ENCODE assay signal across 24 cellular contexts in genomic region chr3:129553171-129553570, GRCh38. TPM values are rescaled to one million over a fixed set of nuclear protein-coding genes. Genes with fewer than 3 reads are reported as not detected.
A peak's percentile ranks its signal among the peaks of the same experiment; 100 is the strongest.
DNase-seq lines count a peak whose midpoint lies in the region; ATAC-seq, FAIRE-seq and TF ChIP-seq lines count a peak whose summit lies in the region.
"Had no signal": no experiment of that assay in that cellular context is flagged by ENCODE, and none has a peak within 500 bp of the region (broad histone marks: within the 10 kb centered on the region; RNA-seq: fewer than 3 reads in every experiment).

No MANE protein-coding gene starts in this region.

- no peak overlapping the region for H2BK12ac ChIP-seq in H1 (ENCODE audit: low read depth, low read length)

- H2AFZ ChIP-seq in H1 (ENCODE audit: low read length), result no peak overlapping the region

- H3K4me3 Mint-ChIP-seq in stimulated activated effector memory CD8-positive, alpha-beta T cell treated with anti-CD3 and anti-CD28 coated beads, Interleukin-12 subunit alpha, Interleukin-12 subunit beta, amount 100 ng/mL, for 72 hours, result no peak overlapping the region
- H3K4me3 Mint-ChIP-seq: activated B cell treated with CpG ODN at 0.5 μM for 24 hours had no signal

- no peak overlapping the region for H2BK5ac ChIP-seq in H1 (ENCODE audit: low read depth, low read length)

- H3K4me1 ChIP-seq in left ventricle myocardium inferior (peaks cover 62% of the 10 kb centered on the region), heart right ventricle (peaks cover 17 to 61% (median 54%) of the 10 kb centered on the region in 9 donors), H1 (replicated peaks in 1 of 4; ENCODE audit: control insufficient read depth in 3 of 4, insufficient read depth in 4 of 4, low read length in 3 of 4) (peaks cover 3 to 19% (median 10%) of the 10 kb centered on the region in 4 experiments)

- H2AK5ac ChIP-seq in H1 (ENCODE audit: low read depth, low read length), result no peak overlapping the region

- no peaks in the 10 kb centered on the region for H3K27me3 ChIP-seq in left ventricle myocardium inferior (ENCODE audit: low read depth)
- no peaks in the 10 kb centered on the region for H3K27me3 ChIP-seq in heart right ventricle
- no peaks in the 10 kb centered on the region; a peak in 1 of 7 replicates for H3K27me3 ChIP-seq in H1 (replicated peaks in 1 of 4; ENCODE audit: control insufficient read depth in 3 of 4, extremely low read depth in 1 of 4, insufficient read depth in 3 of 4, low read length in 3 of 4)
- H3K27me3 ChIP-seq: cardiac muscle cell, testis, uterus had no signal

- WGBS in heart right ventricle, 2 donors, result 67 to 69% methylated on average over 6 of the region's 6 CpGs
- WGBS in H1 (ENCODE audit: extremely low coverage in 1 of 2, insufficient coverage in 1 of 2, insufficient read length in 1 of 2, insufficient replicate concordance in 2 of 2, low coverage in 1 of 2, low lambda C conversion rate in 2 of 2, missing lambda C conversion rate in 1 of 2), 2 experiments, result 86% methylated on average over 6 of the region's 6 CpGs; no CpG with 5 or more reads in 1 of the 2 experiments

- H3K4me3 ChIP-seq in left ventricle myocardium inferior, result no peak overlapping the region
- H3K4me3 ChIP-seq in heart right ventricle, result no peak overlapping the region
- H3K4me3 ChIP-seq in H1 (ENCODE audit: extremely low read depth in 1 of 4, insufficient read depth in 2 of 4, low read depth in 3 of 4, low read length in 4 of 4), result no peak overlapping the region
- H3K4me3 ChIP-seq: cardiac muscle cell, testis, uterus had no signal

- no peaks in the 10 kb centered on the region for H3K9me3 Mint-ChIP-seq in stimulated activated effector memory CD8-positive, alpha-beta T cell treated with anti-CD3 and anti-CD28 coated beads, Interleukin-12 subunit alpha, Interleukin-12 subunit beta, amount 100 ng/mL, for 72 hours
- H3K9me3 Mint-ChIP-seq: activated B cell treated with CpG ODN at 0.5 μM for 24 hours; IgD-negative memory B cell; T-helper 2 cell treated with Interferon-gamma antibody and Interleukin-4, amounts not matched to agents 5 μg/mL and 100 μg/mL, for 36 hours had no signal

- TF ChIP-seq POLR2A in H1 (IDR thresholded peaks at IDR 0.05; ENCODE audit: control extremely low read depth in 1 of 2, low read depth in 2 of 2, low read length in 2 of 2), result no peak

- no peak for ATAC-seq in heart right ventricle
- ATAC-seq in stimulated activated effector memory CD8-positive, alpha-beta T cell treated with anti-CD3 and anti-CD28 coated beads, Interleukin-12 subunit alpha, Interleukin-12 subunit beta, amount 100 ng/mL, for 72 hours, result no peak
- ATAC-seq in HG03460 (IDR thresholded peaks at IDR 0.05; ENCODE audit: unreplicated experiment), result no peak
- ATAC-seq: SK-N-SH treated with all-trans-retinoic acid at 6 μM for 48 hours had no signal

- H4K91ac ChIP-seq in H1 (replicated peaks; ENCODE audit: insufficient read length, low read length), result peak overlapping the region; percentile 0

- no peaks in the 10 kb centered on the region for H3K79me2 ChIP-seq in H1 (ENCODE audit: control insufficient read depth in 1 of 2, insufficient read depth in 2 of 2, low read length in 2 of 2)

- H2BK20ac ChIP-seq in H1 (ENCODE audit: low read length), result no peak overlapping the region

- no peak overlapping the region for H3K56ac ChIP-seq in H1 (replicated peaks; ENCODE audit: insufficient read length, low read depth, low read length)

- no peaks in the 10 kb centered on the region; the same call in 1 of the 2 replicates for H3K23me2 ChIP-seq in H1 (ENCODE audit: low read depth, low read length)

- no peak overlapping the region for H3K4me2 ChIP-seq in H1 (ENCODE audit: insufficient read depth in 1 of 2, low read depth in 2 of 2, low read length in 2 of 2)

- H4K20me1 ChIP-seq in H1 (replicated peaks in 1 of 2; ENCODE audit: control insufficient read depth in 1 of 2, insufficient read depth in 2 of 2, low read length in 2 of 2), result peaks cover 0 to 1% of the 10 kb centered on the region in 2 experiments

- intact Hi-C loops in left ventricle myocardium inferior (cut with micrococcal nuclease), result loop anchor here (10.0 kb wide), 1 partner anchor 48 kb away; no protein-coding TSS in a partner anchor
- intact Hi-C loops in heart right ventricle (cut with DNase I), result loop anchor here in 4 of 10 donors (5.0 to 10.0 kb wide), 3 partner anchors 46 to 51 kb away; no protein-coding TSS in a partner anchor

- H3K14ac ChIP-seq in H1 (ENCODE audit: insufficient read length), result no peak overlapping the region

- H3K36me3 Mint-ChIP-seq in stimulated activated effector memory CD8-positive, alpha-beta T cell treated with anti-CD3 and anti-CD28 coated beads, Interleukin-12 subunit alpha, Interleukin-12 subunit beta, amount 100 ng/mL, for 72 hours, result peaks cover 11% of the 10 kb centered on the region

- H2BK120ac ChIP-seq in H1 (replicated peaks; ENCODE audit: low read depth, low read length), result no peak overlapping the region

- peaks cover 43% of the 10 kb centered on the region for H3K4me1 Mint-ChIP-seq in stimulated activated effector memory CD8-positive, alpha-beta T cell treated with anti-CD3 and anti-CD28 coated beads, Interleukin-12 subunit alpha, Interleukin-12 subunit beta, amount 100 ng/mL, for 72 hours

- no peak for FAIRE-seq in H1 (lab: Jason Lieb, UNC)

- H3K9me3 ChIP-seq in left ventricle myocardium inferior (replicated peaks), result no peaks in the 10 kb centered on the region
- no peaks in the 10 kb centered on the region for H3K9me3 ChIP-seq in heart right ventricle
- no peaks in the 10 kb centered on the region for H3K9me3 ChIP-seq in H1 (ENCODE audit: insufficient read depth in 2 of 2, low read depth in 1 of 2, low read length in 1 of 2)
- H3K9me3 ChIP-seq: testis, uterus had no signal

- no peaks in the 10 kb centered on the region for H3K79me1 ChIP-seq in H1 (ENCODE audit: low read depth, low read length)

- CTCF ChIA-PET in H1 (lab: Charles Lee; ENCODE audit: partially characterized antibody), result interaction anchor here (0.6 to 11.3 kb wide), 9 partner anchors 9 to 398 kb away, joined by 3 to 93 read pairs (median 5); partner anchors contain the start of gene H1-8

- POLR2A ChIA-PET in H1 (lab: Charles Lee; ENCODE audit: partially characterized antibody), result no interaction called here

- H4K8ac ChIP-seq in H1 (ENCODE audit: extremely low read depth, insufficient read depth, low read length), result no peak overlapping the region

- no peak for DNase-seq in left ventricle myocardium inferior
- DNase-seq in heart right ventricle, result no peak
- DNase-seq in NCI-H146 (lab: John Stamatoyannopoulos, UW), result peak; percentile 82
- DNase-seq in H1 (ENCODE audit: low read depth in 1 of 2, low spot score in 2 of 2), result no peak
- no peak for DNase-seq in stimulated activated effector memory CD8-positive, alpha-beta T cell treated with anti-CD3 and anti-CD28 coated beads, Interleukin-12 subunit alpha, Interleukin-12 subunit beta, amount 100 ng/mL, for 72 hours (ENCODE audit: low spot score in 2 of 2)
- DNase-seq in RKO (ENCODE audit: low spot score), result no peak
- DNase-seq in glomerular visceral epithelial cell (ENCODE audit: extremely low spot score), result no peak
- DNase-seq: activated B cell treated with CpG ODN at 0.5 μM for 24 hours; activated CD4-positive, alpha-beta T cell treated with anti-CD3 and anti-CD28 coated beads, Interleukin-2, amount 50 U/mL, for 4 hours; activated naive CD4-positive, alpha-beta T cell treated with anti-CD3 and anti-CD28 coated beads, Interleukin-2, amount 50 U/mL, for 16 hours; dermis blood vessel endothelial cell; kidney glomerular epithelial cell; mammary epithelial cell; NCI-H1092 treated with DMSO at 0.1 percent for 48 hours; stimulated activated CD4-positive, alpha-beta T cell treated with anti-CD3 and anti-CD28 coated beads, Interleukin-4, amount 100 ng/mL, for 1 hour; testis; uterus had no signal

- H3K18ac ChIP-seq in H1 (ENCODE audit: extremely low read depth, low read length), result peak overlapping the region; percentile 68; the same call in 1 of the 2 replicates

- no peak overlapping the region for H3K4ac ChIP-seq in H1 (replicated peaks; ENCODE audit: insufficient read length, low read depth, low read length)

- no peak for TF ChIP-seq RAD21 in H1 (IDR thresholded peaks at IDR 0.05 in 1 of 2, conservative IDR thresholded peaks at IDR 0.05 in 1 of 2; ENCODE audit: low read depth in 2 of 2, low read length in 2 of 2)

- H2BK15ac ChIP-seq in H1 (ENCODE audit: low read length), result peak overlapping the region; percentile 55; the same call in 1 of the 2 replicates

- H3K36me3 ChIP-seq in left ventricle myocardium inferior, result peaks cover 24% of the 10 kb centered on the region
- H3K36me3 ChIP-seq in heart right ventricle, result peaks cover 0 to 37% (median 8%) of the 10 kb centered on the region in 9 donors
- H3K36me3 ChIP-seq in H1 (ENCODE audit: control insufficient read depth in 2 of 4, insufficient read depth in 4 of 4, low read length in 3 of 4), result no peaks in the 10 kb centered on the region
- H3K36me3 ChIP-seq: cardiac muscle cell, uterus had no signal

- TF ChIP-seq CTCF in left ventricle myocardium inferior (IDR thresholded peaks at IDR 0.05; ENCODE audit: borderline replicate concordance) (no peak), heart right ventricle (IDR thresholded peaks at IDR 0.05) (no peak), H1 (IDR thresholded peaks at IDR 0.05; ENCODE audit: control extremely low read depth in 1 of 3, insufficient read depth in 1 of 3, low read depth in 1 of 3, low read length in 3 of 3) (no peak)

- H3K9ac ChIP-seq in H1 (replicated peaks in 1 of 4; ENCODE audit: extremely low read depth in 1 of 4, low read depth in 3 of 4, low read length in 3 of 4), result no peak overlapping the region

- H3K23ac ChIP-seq in H1 (ENCODE audit: insufficient read length), result no peak overlapping the region

- TF ChIP-seq EP300 in H1 (IDR thresholded peaks at IDR 0.05; ENCODE audit: borderline replicate concordance in 1 of 2, low read depth in 2 of 2, low read length in 2 of 2), result no peak

- H3K27ac ChIP-seq in left ventricle myocardium inferior (replicated peaks) (peak overlapping the region; percentile 73), heart right ventricle (peak overlapping the region in 1 of 10 donors; percentile 58), H1 (ENCODE audit: low read depth, low read length) (no peak overlapping the region)
- H3K27ac ChIP-seq: cardiac muscle cell had no signal

- H3K27ac Mint-ChIP-seq in stimulated activated effector memory CD8-positive, alpha-beta T cell treated with anti-CD3 and anti-CD28 coated beads, Interleukin-12 subunit alpha, Interleukin-12 subunit beta, amount 100 ng/mL, for 72 hours, result peak overlapping the region; percentile 29
- H3K27ac Mint-ChIP-seq: activated B cell treated with CpG ODN at 0.5 μM for 24 hours; T-helper 2 cell treated with Interferon-gamma antibody and Interleukin-4, amounts not matched to agents 5 μg/mL and 100 μg/mL, for 36 hours had no signal

- H4K5ac ChIP-seq in H1 (ENCODE audit: insufficient read length, low read depth, low read length), result no peak overlapping the region

RNA-seq across cellular contexts. Expression of gene H1-8, which starts 10.2 kb away (rescaled TPM):
- total RNA-seq in left ventricle myocardium inferior (not detected), heart right ventricle (not detected)
- polyA plus RNA-seq in heart right ventricle (not detected), H1 (2011; rRNA removed) (not detected in 2 replicates)
- total RNA-seq in H1 (2021; fragmentation: NEBNext Ultra II Directional; extraction: Animal tissue kit (Norgen Biotek cat#: 25700)), result not detected in 2 replicates
- polyA plus RNA-seq in H1 (2011; cell fraction: cytosol; rRNA removed), result not detected
- not detected for polyA plus RNA-seq in H1 (2011; cell fraction: nucleus; rRNA removed)
- polyA plus RNA-seq in H1 (2012, experiment 1 of 2), result not detected in 4 replicates
- not detected for polyA plus RNA-seq in H1 (2012, experiment 2 of 2)
- not detected for polyA plus RNA-seq in H1 (2013, experiment 1 of 2)
- not detected for polyA plus RNA-seq in H1 (2013, experiment 2 of 2)
- polyA minus RNA-seq in H1 (2011; rRNA and poly(A)+ RNA removed), result not detected in 2 replicates
- not detected for polyA minus RNA-seq in H1 (2011; cell fraction: cytosol; rRNA and poly(A)+ RNA removed)
- not detected for polyA minus RNA-seq in H1 (2011; cell fraction: nucleus; rRNA and poly(A)+ RNA removed)
- total RNA-seq: activated B cell treated with CpG ODN at 0.5 μM for 24 hours, cardiac muscle cell, dermis blood vessel endothelial cell, mammary epithelial cell, myocyte, osteocyte, uterus had no signal
- polyA plus RNA-seq: cardiac muscle cell, IgD-negative memory B cell, mammary epithelial cell had no signal

RNA-seq across cellular contexts. Expression of gene RHO, which starts 24.7 kb away (rescaled TPM):
- total RNA-seq in left ventricle myocardium inferior (not detected), heart right ventricle (not detected)
- polyA plus RNA-seq in heart right ventricle (not detected), H1 (2011; rRNA removed) (not detected in 2 replicates)
- total RNA-seq in H1 (2021; fragmentation: NEBNext Ultra II Directional; extraction: Animal tissue kit (Norgen Biotek cat#: 25700)), result not detected in 2 replicates
- not detected for polyA plus RNA-seq in H1 (2011; cell fraction: cytosol; rRNA removed)
- polyA plus RNA-seq in H1 (2011; cell fraction: nucleus; rRNA removed), result not detected
- not detected in 4 replicates for polyA plus RNA-seq in H1 (2012, experiment 1 of 2)
- polyA plus RNA-seq in H1 (2012, experiment 2 of 2), result not detected
- polyA plus RNA-seq in H1 (2013, experiment 1 of 2), result not detected
- not detected for polyA plus RNA-seq in H1 (2013, experiment 2 of 2)
- polyA minus RNA-seq in H1 (2011; rRNA and poly(A)+ RNA removed), result not detected in 2 replicates
- not detected for polyA minus RNA-seq in H1 (2011; cell fraction: cytosol; rRNA and poly(A)+ RNA removed)
- polyA minus RNA-seq in H1 (2011; cell fraction: nucleus; rRNA and poly(A)+ RNA removed), result 0.20 TPM
- total RNA-seq: activated B cell treated with CpG ODN at 0.5 μM for 24 hours, cardiac muscle cell, dermis blood vessel endothelial cell, mammary epithelial cell, myocyte, osteocyte had no signal
- polyA plus RNA-seq: cardiac muscle cell, IgD-negative memory B cell, mammary epithelial cell had no signal

RNA-seq across cellular contexts. Expression of gene PLXND1, which starts 53.3 kb away (rescaled TPM):
- total RNA-seq in left ventricle myocardium inferior (45.5 TPM), heart right ventricle (100 to 1,000 TPM in 1 of 10 donors, 10 to 100 TPM in 9; 40.9 to 106 (median 62.8) TPM)
- polyA plus RNA-seq in heart right ventricle (100 to 1,000 TPM in 1 of 2 donors, 10 to 100 TPM in 1; 71.2 to 169 TPM), H1 (2011; rRNA removed) (17.7 and 21.7 TPM in 2 replicates)
- 60.2 and 66.4 TPM in 2 replicates for total RNA-seq in H1 (2021; fragmentation: NEBNext Ultra II Directional; extraction: Animal tissue kit (Norgen Biotek cat#: 25700))
- polyA plus RNA-seq in H1 (2011; cell fraction: cytosol; rRNA removed), result 18.6 TPM
- 82.4 TPM for polyA plus RNA-seq in H1 (2011; cell fraction: nucleus; rRNA removed)
- 31.8 to 69.1 TPM (median 54.8 TPM) in 4 replicates for polyA plus RNA-seq in H1 (2012, experiment 1 of 2)
- 41.9 TPM for polyA plus RNA-seq in H1 (2012, experiment 2 of 2)
- 103 TPM for polyA plus RNA-seq in H1 (2013, experiment 1 of 2)
- 99.8 TPM for polyA plus RNA-seq in H1 (2013, experiment 2 of 2)
- 28.1 and 28.5 TPM in 2 replicates for polyA minus RNA-seq in H1 (2011; rRNA and poly(A)+ RNA removed)
- polyA minus RNA-seq in H1 (2011; cell fraction: cytosol; rRNA and poly(A)+ RNA removed), result 23.0 TPM
- 22.9 TPM for polyA minus RNA-seq in H1 (2011; cell fraction: nucleus; rRNA and poly(A)+ RNA removed)
